ENCODE assay signal across 11 cellular contexts in genomic region chr3:39096775-39097174, GRCh38. TPM values are rescaled to one million over a fixed set of nuclear protein-coding genes. Genes with fewer than 3 reads are reported as not detected.
A peak's percentile ranks its signal among the peaks of the same experiment; 100 is the strongest.
DNase-seq lines count a peak whose midpoint lies in the region; ATAC-seq and TF ChIP-seq lines count a peak whose summit lies in the region.
"Had no signal": no experiment of that assay in that cellular context is flagged by ENCODE, and none has a peak within 500 bp of the region (broad histone marks: within the 10 kb centered on the region; RNA-seq: fewer than 3 reads in every experiment).

No MANE protein-coding gene starts in this region.

- in situ Hi-C loops in mammary epithelial cell (cut with MboI; ENCODE audit: low sequenced_read_pairs in 2 of 2) (no loop called here), ACHN (cut with HindIII; ENCODE audit: low pct_ligation_motif_present, low pct_unique_long_range_greater_than_20kb, low sequenced_read_pairs) (no loop called here)

- H3K27me3 ChIP-seq in HUES64 (ENCODE audit: insufficient read depth, low read length) (no peaks in the 10 kb centered on the region), mammary epithelial cell (ENCODE audit: insufficient read depth, low read length) (no peaks in the 10 kb centered on the region), smooth muscle cell (ENCODE audit: low read depth) (no peaks in the 10 kb centered on the region), ovary (no peaks in the 10 kb centered on the region)

- H3K4me1 ChIP-seq in HUES64 (ENCODE audit: insufficient read depth, low read length) (no peaks in the 10 kb centered on the region), mammary epithelial cell (ENCODE audit: insufficient read depth, low read length) (no peaks in the 10 kb centered on the region), smooth muscle cell (ENCODE audit: low read depth) (no peaks in the 10 kb centered on the region), ovary (ENCODE audit: insufficient read depth) (peaks cover 4% of the 10 kb centered on the region)

- TF ChIP-seq POLR2A in ovary (IDR thresholded peaks at IDR 0.05) = no peak

- H2AFZ ChIP-seq in mammary epithelial cell (ENCODE audit: low read depth, low read length) (no peak overlapping the region), smooth muscle cell (ENCODE audit: low read depth) (no peak overlapping the region)

- TF ChIP-seq CTCF in mammary epithelial cell (conservative IDR thresholded peaks at IDR 0.05 in 1 of 2, IDR thresholded peaks at IDR 0.05 in 1 of 2; ENCODE audit: extremely low read depth in 1 of 2, insufficient read depth in 1 of 2, low read depth in 1 of 2, low read length in 2 of 2) (no peak), smooth muscle cell (IDR thresholded peaks at IDR 0.05; ENCODE audit: borderline replicate concordance, insufficient read depth, poor library complexity, severe bottlenecking) (no peak), ovary (IDR thresholded peaks at IDR 0.05) (no peak)

- no peak for ATAC-seq in HG02588 (IDR thresholded peaks at IDR 0.05; ENCODE audit: unreplicated experiment)
- ATAC-seq: activated T-cell treated with anti-CD3 and anti-CD28 coated beads, Interleukin-2, amount 50 U/mL, for 4 hours had no signal

- no peak overlapping the region for H3K9ac ChIP-seq in HUES64 (ENCODE audit: low read depth, low read length)
- H3K9ac ChIP-seq in mammary epithelial cell (ENCODE audit: insufficient read depth, low read length) = no peak overlapping the region
- no peak overlapping the region for H3K9ac ChIP-seq in smooth muscle cell (ENCODE audit: low read depth)

- peak overlapping the region; percentile 55; the same call in 1 of the 2 replicates for H3K27ac ChIP-seq in HUES64 (ENCODE audit: low read depth, low read length)
- H3K27ac ChIP-seq in mammary epithelial cell (ENCODE audit: insufficient read depth, low read depth, low read length) = no peak overlapping the region
- H3K27ac ChIP-seq in smooth muscle cell (ENCODE audit: low read depth) = peak overlapping the region; percentile 27
- no peak overlapping the region for H3K27ac ChIP-seq in ovary

- TF ChIP-seq EP300 in ovary (IDR thresholded peaks at IDR 0.05) = no peak

- intact Hi-C loops in mammary epithelial cell (cut with micrococcal nuclease) (no loop called here), ovary (cut with DNase I) (no loop called here)

- dilution Hi-C loops in mammary epithelial cell (cut with HindIII; ENCODE audit: low sequenced_read_pairs) = no loop called here

- CTCF ChIA-PET in mammary epithelial cell (lab: Charles Lee; ENCODE audit: low non-redundant PET) = no interaction called here

- no peak overlapping the region for H3K4me2 ChIP-seq in mammary epithelial cell (ENCODE audit: insufficient read depth, low read depth, low read length)
- no peak overlapping the region for H3K4me2 ChIP-seq in smooth muscle cell

- peak; percentile 12 for DNase-seq in mammary epithelial cell
- peak; percentile 90 for DNase-seq in islet precursor cell
- no peak for DNase-seq in smooth muscle cell (lab: John Stamatoyannopoulos, UW; ENCODE audit: unreplicated experiment)
- no peak for DNase-seq in kidney glomerular epithelial cell (lab: John Stamatoyannopoulos, UW)
- DNase-seq in ovary = no peak
- no peak for DNase-seq in ACHN
- DNase-seq: activated T-cell treated with anti-CD3 and anti-CD28 coated beads, Interleukin-2, amount 50 U/mL, for 4 hours; NK-92 treated with Interleukin-12 subunit alpha and Interleukin-12 subunit beta, amount 100 ng/mL, for 24 hours had no signal

- H3F3A ChIP-seq in smooth muscle cell (ENCODE audit: low read depth) = no peaks in the 10 kb centered on the region

- H3K36me3 ChIP-seq in HUES64 (ENCODE audit: insufficient read depth, low read length) (peaks cover 79% of the 10 kb centered on the region), mammary epithelial cell (ENCODE audit: insufficient read depth, low read length) (peaks cover 28% of the 10 kb centered on the region), smooth muscle cell (ENCODE audit: low read depth) (peaks cover 15% of the 10 kb centered on the region), ovary (no peaks in the 10 kb centered on the region)

- BruUV-seq in mammary epithelial cell (replicated peaks; lab: Mats Ljungman, UMichigan) = TSS peak; percentile 31

- H4K20me1 ChIP-seq in mammary epithelial cell (ENCODE audit: insufficient read depth, low read length) (no peaks in the 10 kb centered on the region), smooth muscle cell (ENCODE audit: low read depth) (peaks cover 30% of the 10 kb centered on the region)

- H3K79me2 ChIP-seq in mammary epithelial cell (ENCODE audit: insufficient read depth, low read length) (peaks cover 7% of the 10 kb centered on the region), smooth muscle cell (ENCODE audit: low read depth) (no peaks in the 10 kb centered on the region)

- WGBS in HUES64 = 44% methylated on average over 3 of the region's 3 CpGs
- WGBS in mammary epithelial cell (ENCODE audit: low coverage, missing lambda C conversion rate) = 28% methylated on average over 3 of the region's 3 CpGs
- WGBS in smooth muscle cell (ENCODE audit: low lambda C conversion rate) = 23% methylated on average over 3 of the region's 3 CpGs
- WGBS in ovary, 3 donors = 9 to 28% (median 22%) methylated on average over 3 of the region's 3 CpGs

- H3K4me3 ChIP-seq in HUES64 (ENCODE audit: low read length) (no peak overlapping the region), mammary epithelial cell (replicated peaks in 1 of 3; ENCODE audit: insufficient read depth in 1 of 3, low read depth in 2 of 3, low read length in 3 of 3) (no peak overlapping the region), smooth muscle cell (no peak overlapping the region), ovary (no peak overlapping the region)

- H3K9me3 ChIP-seq in HUES64 (ENCODE audit: insufficient read depth, low read depth, low read length) (no peaks in the 10 kb centered on the region), mammary epithelial cell (replicated peaks; ENCODE audit: insufficient read depth, low read length) (no peaks in the 10 kb centered on the region), smooth muscle cell (replicated peaks; ENCODE audit: low read depth) (no peaks in the 10 kb centered on the region), ovary (no peaks in the 10 kb centered on the region)

RNA-seq across cellular contexts. Expression of gene GORASP1, which starts 10.7 kb away (rescaled TPM):
- 16.2 TPM for polyA plus RNA-seq in HUES64 (2013, experiment 1 of 2)
- 21.9 TPM for polyA plus RNA-seq in HUES64 (2013, experiment 2 of 2)
- 10 to 100 TPM; 47.0 to 51.3 TPM for total RNA-seq in mammary epithelial cell
- polyA plus RNA-seq in mammary epithelial cell = 37.7 TPM
- polyA minus RNA-seq in mammary epithelial cell = 73.7 TPM
- total RNA-seq in smooth muscle cell = 27.6 and 29.5 TPM in 2 replicates
- polyA plus RNA-seq in smooth muscle cell = 41.6 and 57.0 TPM in 2 replicates
- total RNA-seq in ovary = 10 to 100 TPM; 38.0 to 54.5 (median 47.8) TPM
- polyA plus RNA-seq in ovary = 10 to 100 TPM; 31.4 to 32.5 TPM

RNA-seq across cellular contexts. Expression of gene TTC21A, which starts 10.7 kb away (rescaled TPM):
- 1.00 TPM for polyA plus RNA-seq in HUES64 (2013, experiment 1 of 2)
- polyA plus RNA-seq in HUES64 (2013, experiment 2 of 2) = 1.6 TPM
- 1 to 10 TPM; 5.2 to 5.7 TPM for total RNA-seq in mammary epithelial cell
- 1.3 TPM for polyA plus RNA-seq in mammary epithelial cell
- not detected for polyA minus RNA-seq in mammary epithelial cell
- total RNA-seq in smooth muscle cell = 1.7 and 2.3 TPM in 2 replicates
- 10.2 and 10.6 TPM in 2 replicates for polyA plus RNA-seq in smooth muscle cell
- total RNA-seq in ovary = 10 to 100 TPM in 3 of 7 donors, 1 to 10 TPM in 4; 4.8 to 21.4 (median 9.1) TPM
- 1 to 10 TPM; 4.2 to 4.8 TPM for polyA plus RNA-seq in ovary

RNA-seq across cellular contexts. Expression of gene WDR48, which starts 45.0 kb away (rescaled TPM):
- 34.7 TPM for polyA plus RNA-seq in HUES64 (2013, experiment 1 of 2)
- 35.5 TPM for polyA plus RNA-seq in HUES64 (2013, experiment 2 of 2)
- total RNA-seq in mammary epithelial cell = 10 to 100 TPM; 28.8 to 31.6 TPM
- polyA plus RNA-seq in mammary epithelial cell = 11.7 TPM
- 8.3 TPM for polyA minus RNA-seq in mammary epithelial cell
- 34.6 and 37.1 TPM in 2 replicates for total RNA-seq in smooth muscle cell
- polyA plus RNA-seq in smooth muscle cell = 26.9 TPM in 2 replicates
- 10 to 100 TPM; 20.7 to 43.7 (median 38.2) TPM for total RNA-seq in ovary
- polyA plus RNA-seq in ovary = 10 to 100 TPM; 20.8 to 55.5 TPM

RNA-seq across cellular contexts. Expression of gene SCN11A, which starts 45.0 kb away (rescaled TPM):
- 0.05 TPM for polyA plus RNA-seq in HUES64 (2013, experiment 1 of 2)
- 0.13 TPM for polyA plus RNA-seq in HUES64 (2013, experiment 2 of 2)
- total RNA-seq in mammary epithelial cell (not detected), smooth muscle cell (0.04 TPM in 1 of 2 replicates, not detected in the other), ovary (under 1 TPM; under 0.01 to 0.34 (median 0.13) TPM)
- polyA plus RNA-seq in mammary epithelial cell (not detected), smooth muscle cell (not detected in 2 replicates), ovary (under 1 TPM; 0.04 to 0.30 TPM)
- not detected for polyA minus RNA-seq in mammary epithelial cell
- total RNA-seq: activated T-cell treated with anti-CD3 and anti-CD28 coated beads, Interleukin-2, amount 50 U/mL, for 4 hours; Daoy had no signal

RNA-seq across cellular contexts. Expression of gene CSRNP1, which starts 56.6 kb away (rescaled TPM):
- 5.1 TPM for polyA plus RNA-seq in HUES64 (2013, experiment 1 of 2)
- 5.8 TPM for polyA plus RNA-seq in HUES64 (2013, experiment 2 of 2)
- total RNA-seq in mammary epithelial cell = 1 to 10 TPM; 6.5 to 9.6 TPM
- 8.4 TPM for polyA plus RNA-seq in mammary epithelial cell
- 22.2 TPM for polyA minus RNA-seq in mammary epithelial cell
- 124 and 159 TPM in 2 replicates for total RNA-seq in smooth muscle cell
- polyA plus RNA-seq in smooth muscle cell = 198 and 252 TPM in 2 replicates
- total RNA-seq in ovary = 100 to 1,000 TPM in 2 of 7 donors, 10 to 100 TPM in 5; 22.4 to 118 (median 54.9) TPM
- polyA plus RNA-seq in ovary = 10 to 100 TPM in 1 of 2 donors, 1 to 10 TPM in 1; 6.5 to 24.7 TPM

Comparison
In these comparisons a context has a peak if more than half of its experiments do, and no peak if none do; other contexts are left out.
1. H3K27ac ChIP-seq: peak in HUES64 (single experiment) and smooth muscle cell (single experiment); none in mammary epithelial cell (single experiment) and ovary (0 of 2).
2. DNase-seq: peak in mammary epithelial cell (single experiment) and islet precursor cell (single experiment); none in smooth muscle cell (single experiment), kidney glomerular epithelial cell (single experiment), ovary (0 of 5) and ACHN (single experiment).